ENCODE assay signal across 29 cellular contexts in the genomic region with DNA sequence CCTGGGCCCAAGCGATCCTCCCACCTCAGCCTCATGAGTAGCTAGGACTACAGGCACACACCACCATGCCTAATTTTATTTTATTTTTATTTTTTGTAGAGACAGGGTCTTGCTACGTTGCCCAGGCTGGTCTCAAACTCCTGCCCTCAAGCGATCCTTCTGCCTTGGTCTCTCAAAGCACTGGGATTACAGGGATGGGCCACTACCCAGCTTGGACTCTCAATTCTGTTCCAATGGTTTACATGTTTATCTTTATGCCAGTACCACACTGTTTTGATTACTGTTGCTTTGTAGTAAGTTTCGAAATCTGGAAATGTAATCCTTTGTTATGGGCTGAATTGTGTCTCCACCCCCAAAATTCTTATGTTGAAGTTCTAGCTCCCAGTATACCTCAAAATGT.
"Had no signal": no experiment of that assay in that cellular context is flagged by ENCODE, and none has a peak within 500 bp of the region (broad histone marks: within the 10 kb centered on the region; RNA-seq: fewer than 3 reads in every experiment).

No MANE protein-coding gene starts in this region.

- DNase-seq: stimulated activated CD4-positive, alpha-beta T cell treated with anti-CD3 and anti-CD28 coated beads, Interleukin-2, amount 100 ng/mL, for 48 hours; stimulated activated CD4-positive, alpha-beta T cell treated with anti-CD3 and anti-CD28 coated beads, Interleukin-4, amount 100 ng/mL, for 1 hour; stimulated activated CD4-positive, alpha-beta T cell treated with anti-CD3 and anti-CD28 coated beads, Interleukin-4, amount 100 ng/mL, for 24 hours; stimulated activated CD4-positive, alpha-beta T cell treated with anti-CD3 and anti-CD28 coated beads, Interleukin-4, amount 100 ng/mL, for 4 hours; stimulated activated CD8-positive, alpha-beta memory T cell treated with anti-CD3 and anti-CD28 coated beads, Interleukin-4, amount 100 ng/mL, for 48 hours; stimulated activated naive B cell treated with anti-CD40 and anti-IgM and Interleukin-4, amounts not matched to agents 10 μg/mL and 1 μg/mL and 100 μg/mL, for 72 hours; stimulated activated naive CD4-positive, alpha-beta T cell; stimulated activated naive CD4-positive, alpha-beta T cell treated with Interleukin-2 at 50 U/mL for 16 hours; stimulated activated naive CD8-positive, alpha-beta T cell treated with anti-CD3 and anti-CD28 coated beads, Interleukin-15, amount 100 ng/mL, for 72 hours; stimulated activated naive CD8-positive, alpha-beta T cell treated with anti-CD3 and anti-CD28 coated beads, Interleukin-15, Interleukin-2, amounts not matched to agents 100 U/mL and 50 U/mL, for 24 hours; stomach; substantia nigra; testis; thyroid gland; tibial artery; transverse colon; trophoblast cell; upper lobe of left lung; upper lobe of right lung; uterus had no signal

- H3K4me1 ChIP-seq: stomach, suprapubic skin, testis, thyroid gland, tibial artery, tibial nerve, transverse colon, upper lobe of left lung, upper lobe of right lung, uterus, vagina had no signal

- H3K27me3 Mint-ChIP-seq: type B pancreatic cell had no signal

- H3K9me3 ChIP-seq: testis, thyroid gland, upper lobe of right lung, uterus had no signal

- ATAC-seq: stimulated activated effector memory CD8-positive, alpha-beta T cell treated with anti-CD3 and anti-CD28 coated beads, Interleukin-12 subunit alpha, Interleukin-12 subunit beta, amount 100 ng/mL, for 72 hours; stimulated activated memory B cell treated with anti-CD40 and anti-IgM and Interleukin-4, amounts not matched to agents 10 μg/mL and 1 μg/mL and 100 μg/mL, for 72 hours; stimulated activated naive B cell treated with anti-CD40 and anti-IgM and Interleukin-4, amounts not matched to agents 10 μg/mL and 1 μg/mL and 100 μg/mL, for 72 hours; stimulated activated naive CD8-positive, alpha-beta T cell treated with anti-CD3 and anti-CD28 coated beads, Interleukin-15, amount 100 ng/mL, for 72 hours; stimulated activated naive CD8-positive, alpha-beta T cell treated with anti-CD3 and anti-CD28 coated beads, Interleukin-15, Interleukin-2, amounts not matched to agents 100 U/mL and 50 U/mL, for 24 hours; upper lobe of right lung had no signal

- H3K4me3 Mint-ChIP-seq: stimulated activated effector memory CD8-positive, alpha-beta T cell treated with anti-CD3 and anti-CD28 coated beads, Interleukin-12 subunit alpha, Interleukin-12 subunit beta, amount 100 ng/mL, for 72 hours; stimulated activated memory B cell treated with anti-CD40 and anti-IgM and Interleukin-4, amounts not matched to agents 10 μg/mL and 1 μg/mL and 100 μg/mL, for 72 hours; stimulated activated naive B cell treated with anti-CD40 and anti-IgM and Interleukin-4, amounts not matched to agents 10 μg/mL and 1 μg/mL and 100 μg/mL, for 72 hours; stimulated activated naive CD8-positive, alpha-beta T cell treated with anti-CD3 and anti-CD28 coated beads, Interleukin-15, amount 100 ng/mL, for 72 hours; stimulated activated naive CD8-positive, alpha-beta T cell treated with anti-CD3 and anti-CD28 coated beads, Interleukin-15, Interleukin-2, amounts not matched to agents 100 ng/mL and 50 ng/mL, for 24 hours; type B pancreatic cell had no signal

- H3K36me3 ChIP-seq: stomach, suprapubic skin, thoracic aorta, thyroid gland, tibial artery, tibial nerve, transverse colon, upper lobe of left lung, upper lobe of right lung, uterus, vagina had no signal

- H3K4me3 ChIP-seq: stomach, suprapubic skin, testis, thoracic aorta, thyroid gland, tibial artery, tibial nerve, transverse colon, upper lobe of left lung, upper lobe of right lung, uterus, vagina had no signal

- H3K36me3 Mint-ChIP-seq: stimulated activated effector memory CD8-positive, alpha-beta T cell treated with anti-CD3 and anti-CD28 coated beads, Interleukin-12 subunit alpha, Interleukin-12 subunit beta, amount 100 ng/mL, for 72 hours; stimulated activated memory B cell treated with anti-CD40 and anti-IgM and Interleukin-4, amounts not matched to agents 10 μg/mL and 1 μg/mL and 100 μg/mL, for 72 hours; type B pancreatic cell had no signal

- H3K9me3 Mint-ChIP-seq: stimulated activated effector memory CD8-positive, alpha-beta T cell treated with anti-CD3 and anti-CD28 coated beads, Interleukin-12 subunit alpha, Interleukin-12 subunit beta, amount 100 ng/mL, for 72 hours; stimulated activated naive CD8-positive, alpha-beta T cell treated with anti-CD3 and anti-CD28 coated beads, Interleukin-15, Interleukin-2, amounts not matched to agents 100 ng/mL and 50 ng/mL, for 24 hours; type B pancreatic cell had no signal

- FAIRE-seq: urothelium cell line had no signal

- H3K27ac Mint-ChIP-seq: stimulated activated effector memory CD8-positive, alpha-beta T cell treated with anti-CD3 and anti-CD28 coated beads, Interleukin-12 subunit alpha, Interleukin-12 subunit beta, amount 100 ng/mL, for 72 hours; stimulated activated memory B cell treated with anti-CD40 and anti-IgM and Interleukin-4, amounts not matched to agents 10 μg/mL and 1 μg/mL and 100 μg/mL, for 72 hours; stimulated activated naive B cell treated with anti-CD40 and anti-IgM and Interleukin-4, amounts not matched to agents 10 μg/mL and 1 μg/mL and 100 μg/mL, for 72 hours; stimulated activated naive CD8-positive, alpha-beta T cell treated with anti-CD3 and anti-CD28 coated beads, Interleukin-15, amount 100 ng/mL, for 72 hours; stimulated activated naive CD8-positive, alpha-beta T cell treated with anti-CD3 and anti-CD28 coated beads, Interleukin-15, Interleukin-2, amounts not matched to agents 100 ng/mL and 50 ng/mL, for 24 hours; type B pancreatic cell had no signal

- H3K27ac ChIP-seq: stomach, suprapubic skin, testis, thoracic aorta, thyroid gland, tibial artery, tibial nerve, transverse colon, upper lobe of left lung, upper lobe of right lung, uterus, vagina had no signal

- H3K27me3 ChIP-seq: testis, thyroid gland, upper lobe of left lung, upper lobe of right lung, uterus, vagina had no signal

- H3K4me1 Mint-ChIP-seq: stimulated activated memory B cell treated with anti-CD40 and anti-IgM and Interleukin-4, amounts not matched to agents 10 μg/mL and 1 μg/mL and 100 μg/mL, for 72 hours; stimulated activated naive B cell treated with anti-CD40 and anti-IgM and Interleukin-4, amounts not matched to agents 10 μg/mL and 1 μg/mL and 100 μg/mL, for 72 hours had no signal
